In the genomic region with DNA sequence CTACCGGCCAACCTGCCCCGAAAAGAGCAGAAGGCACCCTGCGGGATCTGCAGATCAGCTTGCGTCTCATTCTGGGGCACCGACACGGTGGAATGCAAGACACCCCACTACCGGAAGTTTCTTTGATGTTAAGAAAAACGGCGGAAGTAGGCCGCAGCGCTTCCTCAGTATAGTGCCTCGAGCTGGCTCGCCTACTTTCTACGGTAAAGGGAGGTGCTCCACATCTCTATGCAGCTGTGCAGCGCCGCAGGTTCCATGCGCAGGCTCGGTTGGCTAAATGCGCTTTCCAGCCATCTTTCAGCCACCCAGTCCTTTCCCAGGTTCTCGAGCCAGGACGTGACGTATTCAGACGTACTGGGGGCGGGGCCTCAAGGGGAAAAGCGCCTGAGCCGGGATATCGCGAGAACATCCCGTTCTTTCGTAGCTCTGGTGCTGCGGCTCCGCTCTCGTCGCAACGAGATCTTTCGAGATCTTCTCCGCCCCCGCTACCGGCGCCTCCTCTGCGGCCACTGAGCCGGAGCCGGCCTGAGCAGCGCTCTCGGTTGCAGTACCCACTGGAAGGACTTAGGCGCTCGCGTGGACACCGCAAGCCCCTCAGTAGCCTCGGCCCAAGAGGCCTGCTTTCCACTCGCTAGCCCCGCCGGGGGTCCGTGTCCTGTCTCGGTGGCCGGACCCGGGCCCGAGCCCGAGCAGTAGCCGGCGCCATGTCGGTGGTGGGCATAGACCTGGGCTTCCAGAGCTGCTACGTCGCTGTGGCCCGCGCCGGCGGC, we compare ENCODE assay signal across 1 cellular context.
TF ChIP-seq lines count a peak whose summit lies in the region.

A gene (plus strand): TSS at position 467 of the 770 bp plus-strand sequence. CDS start 238 bp downstream, at position 705.

TF ChIP-seq in HEK293, 187 proteins besides CTCF, POLR2A, EP300 and RAD21 (continued from another document and continues in another):
- TF ChIP-seq, protein P1, sequence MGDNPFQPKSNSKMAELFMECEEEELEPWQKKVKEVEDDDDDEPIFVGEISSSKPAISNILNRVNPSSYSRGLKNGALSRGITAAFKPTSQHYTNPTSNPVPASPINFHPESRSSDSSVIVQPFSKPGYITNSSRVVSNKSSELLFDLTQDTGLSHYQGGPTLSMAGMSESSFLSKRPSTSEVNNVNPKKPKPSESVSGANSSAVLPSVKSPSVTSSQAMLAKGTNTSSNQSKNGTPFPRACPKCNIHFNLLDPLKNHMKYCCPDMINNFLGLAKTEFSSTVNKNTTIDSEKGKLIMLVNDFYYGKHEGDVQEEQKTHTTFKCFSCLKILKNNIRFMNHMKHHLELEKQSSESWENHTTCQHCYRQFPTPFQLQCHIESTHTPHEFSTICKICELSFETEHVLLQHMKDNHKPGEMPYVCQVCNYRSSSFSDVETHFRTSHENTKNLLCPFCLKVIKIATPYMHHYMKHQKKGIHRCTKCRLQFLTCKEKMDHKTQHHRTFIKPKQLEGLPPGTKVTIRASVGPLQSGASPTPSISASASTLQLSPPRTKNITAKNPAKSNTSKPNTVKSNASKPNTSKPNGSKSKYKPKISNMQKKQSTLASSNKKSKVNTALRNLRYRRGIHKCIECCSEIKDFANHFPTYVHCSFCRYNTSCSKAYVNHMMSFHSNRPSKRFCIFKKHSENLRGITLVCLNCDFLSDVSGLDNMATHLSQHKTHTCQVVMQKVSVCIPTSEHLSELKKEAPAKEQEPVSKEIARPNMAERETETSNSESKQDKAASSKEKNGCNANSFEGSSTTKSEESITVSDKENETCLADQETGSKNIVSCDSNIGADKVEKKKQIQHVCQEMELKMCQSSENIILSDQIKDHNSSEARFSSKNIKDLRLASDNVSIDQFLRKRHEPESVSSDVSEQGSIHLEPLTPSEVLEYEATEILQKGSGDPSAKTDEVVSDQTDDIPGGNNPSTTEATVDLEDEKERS (tag by site-specific recombination; IDR thresholded peaks at IDR 0.05): no peak
- TF ChIP-seq SP2 (tag by site-specific recombination; IDR thresholded peaks at IDR 0.05) (peak; percentile 93), ZNF248 (tag by site-specific recombination; IDR thresholded peaks at IDR 0.05) (no peak), TRIM28 (IDR thresholded peaks at IDR 0.05; ENCODE audit: borderline replicate concordance, low read length) (peak; percentile 87; the same call in 1 of the 2 replicates), ZNF555 (tag by site-specific recombination; conservative IDR thresholded peaks at IDR 0.05) (no peak), ZNF544 (tag by site-specific recombination; IDR thresholded peaks at IDR 0.05) (no peak), TCF7L2 (IDR thresholded peaks at IDR 0.05; ENCODE audit: borderline replicate concordance, low read depth, low read length) (peak; percentile 96), ZNF335 (tag by site-specific recombination; conservative IDR thresholded peaks at IDR 0.05) (peak; percentile 58), ZNF146 (tag by site-specific recombination; IDR thresholded peaks at IDR 0.05) (no peak), SCRT2 (tag by site-specific recombination; IDR thresholded peaks at IDR 0.05) (no peak), ZIC2 (tag by site-specific recombination; IDR thresholded peaks at IDR 0.05) (peak; percentile 22; the same call in 1 of the 2 replicates), EGR2 (tag by site-specific recombination; IDR thresholded peaks at IDR 0.05; ENCODE audit: low read depth) (peak; percentile 69), ZNF416 (tag by site-specific recombination; IDR thresholded peaks at IDR 0.05) (no peak), REPIN1 (tag by site-specific recombination; IDR thresholded peaks at IDR 0.05; ENCODE audit: low read depth) (no peak), ZNF23 (tag by site-specific recombination; IDR thresholded peaks at IDR 0.05; ENCODE audit: borderline replicate concordance) (no peak), ZNF664 (tag by site-specific recombination; IDR thresholded peaks at IDR 0.05) (no peak), ZNF37A (tag by site-specific recombination; IDR thresholded peaks at IDR 0.05) (no peak), ZNF366 (tag by site-specific recombination; conservative IDR thresholded peaks at IDR 0.05) (no peak; the same call in 1 of the 2 replicates), ZNF433 (tag by site-specific recombination; IDR thresholded peaks at IDR 0.05; ENCODE audit: low read depth) (no peak), ZNF623 (tag by site-specific recombination; IDR thresholded peaks at IDR 0.05) (no peak), ZNF341 (tag by site-specific recombination; IDR thresholded peaks at IDR 0.05; ENCODE audit: low read depth) (peak; percentile 77), ZNF473 (tag by site-specific recombination; IDR thresholded peaks at IDR 0.05) (no peak), ZNF112 (tag by site-specific recombination; IDR thresholded peaks at IDR 0.05) (no peak), ZNF549 (tag by site-specific recombination; IDR thresholded peaks at IDR 0.05) (no peak), ZSCAN30 (tag by site-specific recombination; IDR thresholded peaks at IDR 0.05) (peak; percentile 67), ZNF214 (tag by site-specific recombination; IDR thresholded peaks at IDR 0.05; ENCODE audit: borderline replicate concordance) (no peak), ZNF677 (tag by site-specific recombination; IDR thresholded peaks at IDR 0.05) (no peak)
- TF ChIP-seq, protein P2, sequence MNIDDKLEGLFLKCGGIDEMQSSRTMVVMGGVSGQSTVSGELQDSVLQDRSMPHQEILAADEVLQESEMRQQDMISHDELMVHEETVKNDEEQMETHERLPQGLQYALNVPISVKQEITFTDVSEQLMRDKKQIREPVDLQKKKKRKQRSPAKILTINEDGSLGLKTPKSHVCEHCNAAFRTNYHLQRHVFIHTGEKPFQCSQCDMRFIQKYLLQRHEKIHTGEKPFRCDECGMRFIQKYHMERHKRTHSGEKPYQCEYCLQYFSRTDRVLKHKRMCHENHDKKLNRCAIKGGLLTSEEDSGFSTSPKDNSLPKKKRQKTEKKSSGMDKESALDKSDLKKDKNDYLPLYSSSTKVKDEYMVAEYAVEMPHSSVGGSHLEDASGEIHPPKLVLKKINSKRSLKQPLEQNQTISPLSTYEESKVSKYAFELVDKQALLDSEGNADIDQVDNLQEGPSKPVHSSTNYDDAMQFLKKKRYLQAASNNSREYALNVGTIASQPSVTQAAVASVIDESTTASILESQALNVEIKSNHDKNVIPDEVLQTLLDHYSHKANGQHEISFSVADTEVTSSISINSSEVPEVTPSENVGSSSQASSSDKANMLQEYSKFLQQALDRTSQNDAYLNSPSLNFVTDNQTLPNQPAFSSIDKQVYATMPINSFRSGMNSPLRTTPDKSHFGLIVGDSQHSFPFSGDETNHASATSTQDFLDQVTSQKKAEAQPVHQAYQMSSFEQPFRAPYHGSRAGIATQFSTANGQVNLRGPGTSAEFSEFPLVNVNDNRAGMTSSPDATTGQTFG (tag by site-specific recombination; IDR thresholded peaks at IDR 0.05; ENCODE audit: borderline replicate concordance): no peak
- TF ChIP-seq, protein P3, sequence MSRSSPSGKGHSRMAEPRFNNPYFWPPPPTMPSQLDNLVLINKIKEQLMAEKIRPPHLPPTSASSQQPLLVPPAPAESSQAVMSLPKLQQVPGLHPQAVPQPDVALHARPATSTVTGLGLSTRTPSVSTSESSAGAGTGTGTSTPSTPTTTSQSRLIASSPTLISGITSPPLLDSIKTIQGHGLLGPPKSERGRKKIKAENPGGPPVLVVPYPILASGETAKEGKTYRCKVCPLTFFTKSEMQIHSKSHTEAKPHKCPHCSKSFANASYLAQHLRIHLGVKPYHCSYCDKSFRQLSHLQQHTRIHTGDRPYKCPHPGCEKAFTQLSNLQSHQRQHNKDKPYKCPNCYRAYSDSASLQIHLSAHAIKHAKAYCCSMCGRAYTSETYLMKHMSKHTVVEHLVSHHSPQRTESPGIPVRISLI (tag by site-specific recombination; IDR thresholded peaks at IDR 0.05): no peak
- TF ChIP-seq, protein P4, sequence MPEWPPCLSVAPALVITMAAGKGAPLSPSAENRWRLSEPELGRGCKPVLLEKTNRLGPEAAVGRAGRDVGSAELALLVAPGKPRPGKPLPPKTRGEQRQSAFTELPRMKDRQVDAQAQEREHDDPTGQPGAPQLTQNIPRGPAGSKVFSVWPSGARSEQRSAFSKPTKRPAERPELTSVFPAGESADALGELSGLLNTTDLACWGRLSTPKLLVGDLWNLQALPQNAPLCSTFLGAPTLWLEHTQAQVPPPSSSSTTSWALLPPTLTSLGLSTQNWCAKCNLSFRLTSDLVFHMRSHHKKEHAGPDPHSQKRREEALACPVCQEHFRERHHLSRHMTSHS (tag by site-specific recombination; IDR thresholded peaks at IDR 0.05): no peak
- TF ChIP-seq, protein P5, sequence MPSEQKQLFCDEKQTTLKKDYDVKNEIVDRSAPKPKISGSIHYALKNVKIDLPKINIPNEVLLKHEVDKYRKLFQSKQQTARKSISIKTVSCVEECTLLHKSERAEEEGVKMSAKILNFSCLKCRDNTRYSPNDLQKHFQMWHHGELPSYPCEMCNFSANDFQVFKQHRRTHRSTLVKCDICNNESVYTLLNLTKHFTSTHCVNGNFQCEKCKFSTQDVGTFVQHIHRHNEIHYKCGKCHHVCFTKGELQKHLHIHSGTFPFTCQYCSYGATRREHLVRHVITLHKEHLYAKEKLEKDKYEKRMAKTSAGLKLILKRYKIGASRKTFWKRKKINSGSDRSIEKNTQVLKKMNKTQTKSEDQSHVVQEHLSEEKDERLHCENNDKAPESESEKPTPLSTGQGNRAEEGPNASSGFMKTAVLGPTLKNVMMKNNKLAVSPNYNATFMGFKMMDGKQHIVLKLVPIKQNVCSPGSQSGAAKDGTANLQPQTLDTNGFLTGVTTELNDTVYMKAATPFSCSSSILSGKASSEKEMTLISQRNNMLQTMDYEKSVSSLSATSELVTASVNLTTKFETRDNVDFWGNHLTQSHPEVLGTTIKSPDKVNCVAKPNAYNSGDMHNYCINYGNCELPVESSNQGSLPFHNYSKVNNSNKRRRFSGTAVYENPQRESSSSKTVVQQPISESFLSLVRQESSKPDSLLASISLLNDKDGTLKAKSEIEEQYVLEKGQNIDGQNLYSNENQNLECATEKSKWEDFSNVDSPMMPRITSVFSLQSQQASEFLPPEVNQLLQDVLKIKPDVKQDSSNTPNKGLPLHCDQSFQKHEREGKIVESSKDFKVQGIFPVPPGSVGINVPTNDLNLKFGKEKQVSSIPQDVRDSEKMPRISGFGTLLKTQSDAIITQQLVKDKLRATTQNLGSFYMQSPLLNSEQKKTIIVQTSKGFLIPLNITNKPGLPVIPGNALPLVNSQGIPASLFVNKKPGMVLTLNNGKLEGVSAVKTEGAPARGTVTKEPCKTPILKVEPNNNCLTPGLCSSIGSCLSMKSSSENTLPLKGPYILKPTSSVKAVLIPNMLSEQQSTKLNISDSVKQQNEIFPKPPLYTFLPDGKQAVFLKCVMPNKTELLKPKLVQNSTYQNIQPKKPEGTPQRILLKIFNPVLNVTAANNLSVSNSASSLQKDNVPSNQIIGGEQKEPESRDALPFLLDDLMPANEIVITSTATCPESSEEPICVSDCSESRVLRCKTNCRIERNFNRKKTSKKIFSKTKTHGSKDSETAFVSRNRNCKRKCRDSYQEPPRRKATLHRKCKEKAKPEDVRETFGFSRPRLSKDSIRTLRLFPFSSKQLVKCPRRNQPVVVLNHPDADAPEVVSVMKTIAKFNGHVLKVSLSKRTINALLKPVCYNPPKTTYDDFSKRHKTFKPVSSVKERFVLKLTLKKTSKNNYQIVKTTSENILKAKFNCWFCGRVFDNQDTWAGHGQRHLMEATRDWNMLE (tag by site-specific recombination; conservative IDR thresholded peaks at IDR 0.05; ENCODE audit: low read depth): peak; percentile 88
- TF ChIP-seq, protein P6, sequence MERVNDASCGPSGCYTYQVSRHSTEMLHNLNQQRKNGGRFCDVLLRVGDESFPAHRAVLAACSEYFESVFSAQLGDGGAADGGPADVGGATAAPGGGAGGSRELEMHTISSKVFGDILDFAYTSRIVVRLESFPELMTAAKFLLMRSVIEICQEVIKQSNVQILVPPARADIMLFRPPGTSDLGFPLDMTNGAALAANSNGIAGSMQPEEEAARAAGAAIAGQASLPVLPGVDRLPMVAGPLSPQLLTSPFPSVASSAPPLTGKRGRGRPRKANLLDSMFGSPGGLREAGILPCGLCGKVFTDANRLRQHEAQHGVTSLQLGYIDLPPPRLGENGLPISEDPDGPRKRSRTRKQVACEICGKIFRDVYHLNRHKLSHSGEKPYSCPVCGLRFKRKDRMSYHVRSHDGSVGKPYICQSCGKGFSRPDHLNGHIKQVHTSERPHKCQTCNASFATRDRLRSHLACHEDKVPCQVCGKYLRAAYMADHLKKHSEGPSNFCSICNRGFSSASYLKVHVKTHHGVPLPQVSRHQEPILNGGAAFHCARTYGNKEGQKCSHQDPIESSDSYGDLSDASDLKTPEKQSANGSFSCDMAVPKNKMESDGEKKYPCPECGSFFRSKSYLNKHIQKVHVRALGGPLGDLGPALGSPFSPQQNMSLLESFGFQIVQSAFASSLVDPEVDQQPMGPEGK (tag by site-specific recombination; IDR thresholded peaks at IDR 0.05): peak; percentile 52; the same call in 1 of the 2 replicates
- TF ChIP-seq, protein P7, sequence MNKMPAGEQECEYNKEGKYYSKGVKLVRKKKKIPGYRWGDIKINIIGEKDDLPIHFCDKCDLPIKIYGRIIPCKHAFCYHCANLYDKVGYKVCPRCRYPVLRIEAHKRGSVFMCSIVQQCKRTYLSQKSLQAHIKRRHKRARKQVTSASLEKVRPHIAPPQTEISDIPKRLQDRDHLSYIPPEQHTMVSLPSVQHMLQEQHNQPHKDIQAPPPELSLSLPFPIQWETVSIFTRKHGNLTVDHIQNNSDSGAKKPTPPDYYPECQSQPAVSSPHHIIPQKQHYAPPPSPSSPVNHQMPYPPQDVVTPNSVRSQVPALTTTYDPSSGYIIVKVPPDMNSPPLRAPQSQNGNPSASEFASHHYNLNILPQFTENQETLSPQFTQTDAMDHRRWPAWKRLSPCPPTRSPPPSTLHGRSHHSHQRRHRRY (tag by site-specific recombination; IDR thresholded peaks at IDR 0.05): no peak
- TF ChIP-seq, protein P8, sequence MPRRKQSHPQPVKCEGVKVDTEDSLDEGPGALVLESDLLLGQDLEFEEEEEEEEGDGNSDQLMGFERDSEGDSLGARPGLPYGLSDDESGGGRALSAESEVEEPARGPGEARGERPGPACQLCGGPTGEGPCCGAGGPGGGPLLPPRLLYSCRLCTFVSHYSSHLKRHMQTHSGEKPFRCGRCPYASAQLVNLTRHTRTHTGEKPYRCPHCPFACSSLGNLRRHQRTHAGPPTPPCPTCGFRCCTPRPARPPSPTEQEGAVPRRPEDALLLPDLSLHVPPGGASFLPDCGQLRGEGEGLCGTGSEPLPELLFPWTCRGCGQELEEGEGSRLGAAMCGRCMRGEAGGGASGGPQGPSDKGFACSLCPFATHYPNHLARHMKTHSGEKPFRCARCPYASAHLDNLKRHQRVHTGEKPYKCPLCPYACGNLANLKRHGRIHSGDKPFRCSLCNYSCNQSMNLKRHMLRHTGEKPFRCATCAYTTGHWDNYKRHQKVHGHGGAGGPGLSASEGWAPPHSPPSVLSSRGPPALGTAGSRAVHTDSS (tag by site-specific recombination; IDR thresholded peaks at IDR 0.05): no peak
- TF ChIP-seq, protein P9, sequence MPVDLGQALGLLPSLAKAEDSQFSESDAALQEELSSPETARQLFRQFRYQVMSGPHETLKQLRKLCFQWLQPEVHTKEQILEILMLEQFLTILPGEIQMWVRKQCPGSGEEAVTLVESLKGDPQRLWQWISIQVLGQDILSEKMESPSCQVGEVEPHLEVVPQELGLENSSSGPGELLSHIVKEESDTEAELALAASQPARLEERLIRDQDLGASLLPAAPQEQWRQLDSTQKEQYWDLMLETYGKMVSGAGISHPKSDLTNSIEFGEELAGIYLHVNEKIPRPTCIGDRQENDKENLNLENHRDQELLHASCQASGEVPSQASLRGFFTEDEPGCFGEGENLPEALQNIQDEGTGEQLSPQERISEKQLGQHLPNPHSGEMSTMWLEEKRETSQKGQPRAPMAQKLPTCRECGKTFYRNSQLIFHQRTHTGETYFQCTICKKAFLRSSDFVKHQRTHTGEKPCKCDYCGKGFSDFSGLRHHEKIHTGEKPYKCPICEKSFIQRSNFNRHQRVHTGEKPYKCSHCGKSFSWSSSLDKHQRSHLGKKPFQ (tag by site-specific recombination; IDR thresholded peaks at IDR 0.05): no peak
